ENCODE assay signal across 14 cellular contexts in genomic region chr1:234768171-234768568, GRCh38.
DNase-seq lines count a peak whose midpoint lies in the region; ATAC-seq and TF ChIP-seq lines count a peak whose summit lies in the region.
"Had no signal": no experiment of that assay in that cellular context is flagged by ENCODE, and none has a peak within 500 bp of the region (broad histone marks: within the 10 kb centered on the region; RNA-seq: fewer than 3 reads in every experiment).

No MANE protein-coding gene starts in this region.

- DNase-seq in CD4-positive, alpha-beta memory T cell: peak in 2 of 5 donors; percentile 24 to 38
- DNase-seq in activated CD8-positive, alpha-beta T cell treated with anti-CD3 and anti-CD28 coated beads for 36 hours: peak; percentile 79
- DNase-seq in mesenteric fat pad (ENCODE audit: low spot score) (peak; percentile 24), NCI-H526 treated with DMSO at 0.1 percent for 48 hours (lab: John Stamatoyannopoulos, UW) (no peak), anterior cingulate cortex (lab: John Stamatoyannopoulos, UW) (no peak), globus pallidus (ENCODE audit: low spot score) (no peak)
- DNase-seq: DMS 273 treated with DMSO at 0.1 percent for 48 hours, midbrain, NCI-H1417, NCI-H82, right cardiac atrium had no signal

- H3K27ac Mint-ChIP-seq in CD4-positive, alpha-beta memory T cell: peak overlapping the region; percentile 90 to 98 (median 95)
- H3K27ac Mint-ChIP-seq in activated CD8-positive, alpha-beta T cell treated with anti-CD3 and anti-CD28 coated beads for 36 hours: peak overlapping the region; percentile 93

- H3K9me3 Mint-ChIP-seq in CD4-positive, alpha-beta memory T cell: peaks cover 0 to 3% (median 0%) of the 10 kb centered on the region in 8 donors
- H3K9me3 Mint-ChIP-seq in activated CD8-positive, alpha-beta T cell treated with anti-CD3 and anti-CD28 coated beads for 36 hours: peaks cover 1% of the 10 kb centered on the region

- CTCF ChIA-PET in CD4-positive, alpha-beta memory T cell (lab: Charles Lee; ENCODE audit: partially characterized antibody): interaction anchor here (0.9 to 1.9 kb wide), 7 partner anchors 9 to 316 kb away, joined by 3 to 6 read pairs (median 4); no protein-coding TSS in a partner anchor
- CTCF ChIA-PET in activated CD8-positive, alpha-beta T cell treated with anti-CD3 and anti-CD28 coated beads for 36 hours (lab: Charles Lee): interaction anchor here (1.1 to 2.6 kb wide), 2 partner anchors 36 to 269 kb away, joined by 4 to 7 read pairs; no protein-coding TSS in a partner anchor

- H3K36me3 Mint-ChIP-seq in CD4-positive, alpha-beta memory T cell: no peaks in the 10 kb centered on the region
- peaks cover 2% of the 10 kb centered on the region for H3K36me3 Mint-ChIP-seq in activated CD8-positive, alpha-beta T cell treated with anti-CD3 and anti-CD28 coated beads for 36 hours (ENCODE audit: low read depth)

- intact Hi-C loops in CD4-positive, alpha-beta memory T cell (cut with micrococcal nuclease): loop anchor here (1.0 kb wide), 2 partner anchors 9 to 157 kb away; no protein-coding TSS in a partner anchor
- intact Hi-C loops in activated CD8-positive, alpha-beta T cell treated with anti-CD3 and anti-CD28 coated beads for 36 hours (cut with micrococcal nuclease): loop anchor here (2.0 kb wide), 3 partner anchors 37 to 243 kb away; no protein-coding TSS in a partner anchor

- peak overlapping the region; percentile 43 to 80 (median 68) for H3K4me3 Mint-ChIP-seq in CD4-positive, alpha-beta memory T cell
- H3K4me3 Mint-ChIP-seq in activated CD8-positive, alpha-beta T cell treated with anti-CD3 and anti-CD28 coated beads for 36 hours: peak overlapping the region; percentile 59

- no peaks in the 10 kb centered on the region for H3K9me3 ChIP-seq in CD4-positive, alpha-beta memory T cell (ENCODE audit: control insufficient read depth in 1 of 2, low read length in 2 of 2)

- no peaks in the 10 kb centered on the region for H3K27me3 Mint-ChIP-seq in CD4-positive, alpha-beta memory T cell
- H3K27me3 Mint-ChIP-seq in activated CD8-positive, alpha-beta T cell treated with anti-CD3 and anti-CD28 coated beads for 36 hours: no peaks in the 10 kb centered on the region

- TF ChIP-seq CTCF in activated CD8-positive, alpha-beta T cell treated with anti-CD3 and anti-CD28 coated beads for 36 hours (IDR thresholded peaks at IDR 0.05): no peak

- H3K4me1 ChIP-seq in CD4-positive, alpha-beta memory T cell (ENCODE audit: insufficient read depth, low read length): peaks cover 62% of the 10 kb centered on the region

- peaks cover 51 to 70% (median 59%) of the 10 kb centered on the region in 4 donors for H3K4me1 Mint-ChIP-seq in CD4-positive, alpha-beta memory T cell
- peaks cover 72% of the 10 kb centered on the region for H3K4me1 Mint-ChIP-seq in activated CD8-positive, alpha-beta T cell treated with anti-CD3 and anti-CD28 coated beads for 36 hours (ENCODE audit: low read depth)

- POLR2A ChIA-PET in CD4-positive, alpha-beta memory T cell (lab: Charles Lee; ENCODE audit: partially characterized antibody): interaction anchor here (0.7 to 6.2 kb wide), 7 partner anchors 8 to 167 kb away, joined by 3 to 77 read pairs (median 5); partner anchors contain the start of gene IRF2BP2
- POLR2A ChIA-PET in activated CD8-positive, alpha-beta T cell treated with anti-CD3 and anti-CD28 coated beads for 36 hours (lab: Charles Lee): interaction anchor here (0.8 to 3.4 kb wide), 11 partner anchors 8 to 248 kb away, joined by 3 to 23 read pairs (median 3); no protein-coding TSS in a partner anchor

- H3K36me3 ChIP-seq in CD4-positive, alpha-beta memory T cell (ENCODE audit: insufficient read depth, low read length): no peaks in the 10 kb centered on the region
- H3K36me3 ChIP-seq: cardiac muscle cell had no signal

- peak overlapping the region in 1 of 2 donors; percentile 6 for H3K4me3 ChIP-seq in CD4-positive, alpha-beta memory T cell (ENCODE audit: low read length in 2 of 2)
- H3K4me3 ChIP-seq: cardiac muscle cell had no signal

- peak overlapping the region; percentile 47 for H3K27ac ChIP-seq in CD4-positive, alpha-beta memory T cell (ENCODE audit: low read depth, low read length)
- H3K27ac ChIP-seq: cardiac muscle cell had no signal

- no peaks in the 10 kb centered on the region for H3K27me3 ChIP-seq in CD4-positive, alpha-beta memory T cell (ENCODE audit: insufficient read depth, low read length)
- H3K27me3 ChIP-seq: cardiac muscle cell had no signal

- ATAC-seq in GM18502 (IDR thresholded peaks at IDR 0.05; ENCODE audit: poor library complexity, unreplicated experiment) (peak; percentile 28), HG03025 (IDR thresholded peaks at IDR 0.05; ENCODE audit: low FRiP score, unreplicated experiment) (no peak)
- ATAC-seq in activated CD8-positive, alpha-beta T cell treated with anti-CD3 and anti-CD28 coated beads for 36 hours: no peak
- ATAC-seq: right cardiac atrium had no signal

Comparison
In these comparisons a context has a peak if more than half of its experiments do, and no peak if none do; other contexts are left out.
1. DNase-seq: peak in activated CD8-positive, alpha-beta T cell treated with anti-CD3 and anti-CD28 coated beads for 36 hours (single experiment) and mesenteric fat pad (single experiment); none in NCI-H526 treated with DMSO at 0.1 percent for 48 hours (single experiment), anterior cingulate cortex (0 of 58) and globus pallidus (single experiment).